In genomic region chr15:39211108-39211979, GRCh38 we compare ENCODE assay signal across 19 cellular contexts.
"Had no signal": no experiment of that assay in that cellular context is flagged by ENCODE, and none has a peak within 500 bp of the region (broad histone marks: within the 10 kb centered on the region; RNA-seq: fewer than 3 reads in every experiment).

No MANE protein-coding gene starts in this region.

- H3K4me1 Mint-ChIP-seq: activated CD4-positive, alpha-beta T cell treated with anti-CD3 and anti-CD28 coated beads, Interleukin-2, amount 10 ng/mL, durations not matched to agents 24 days and 14 days; activated T-helper 17 cell treated with anti-CD3 and anti-CD28 coated beads, Interleukin-2, amount 50 U/mL, for 72 hours; central memory CD8-positive, alpha-beta T cell; natural killer cell had no signal

- H3K27ac Mint-ChIP-seq: activated CD4-positive, alpha-beta T cell treated with anti-CD3 and anti-CD28 coated beads, Interleukin-2, amount 10 ng/mL, durations not matched to agents 24 days and 14 days; activated CD8-positive, alpha-beta T cell treated with anti-CD3 and anti-CD28 coated beads for 36 hours; activated T-helper 17 cell treated with anti-CD3 and anti-CD28 coated beads, Interleukin-2, amount 50 U/mL, for 72 hours; endodermal cell; natural killer cell had no signal

- H3K9me3 Mint-ChIP-seq: central memory CD8-positive, alpha-beta T cell had no signal

- H3K4me1 ChIP-seq: colonic mucosa, parathyroid adenoma had no signal

- H3K4me3 ChIP-seq: colonic mucosa, lung had no signal

- H3K27ac ChIP-seq: brain microvascular endothelial cell, colonic mucosa, parathyroid adenoma had no signal

- H3K36me3 ChIP-seq: brain microvascular endothelial cell, colonic mucosa had no signal

- H3K9ac ChIP-seq: parathyroid adenoma had no signal

- DNase-seq: activated CD4-positive, alpha-beta T cell treated with anti-CD3 and anti-CD28 coated beads, Interleukin-2, amount 10 ng/mL, durations not matched to agents 24 days and 14 days; activated CD8-positive, alpha-beta T cell treated with anti-CD3 and anti-CD28 coated beads for 36 hours; activated naive CD4-positive, alpha-beta T cell treated with Interleukin-2 at 50 U/mL for 16 hours; activated T-cell treated with anti-CD3 and anti-CD28 coated beads, Interleukin-2, amount 50 U/mL, for 1 hour; brain microvascular endothelial cell; colonic mucosa; endodermal cell; erythroblast; foreskin melanocyte; glutamatergic neuron; hypothalamus; islet precursor cell; natural killer cell; stimulated activated CD8-positive, alpha-beta memory T cell treated with anti-CD3 and anti-CD28 coated beads, Interleukin-4, amount 100 ng/mL, for 48 hours; stimulated activated naive CD4-positive, alpha-beta T cell had no signal

- H2AFZ ChIP-seq: parathyroid adenoma had no signal

- H3K27me3 Mint-ChIP-seq: activated CD4-positive, alpha-beta T cell treated with anti-CD3 and anti-CD28 coated beads, Interleukin-2, amount 10 ng/mL, durations not matched to agents 24 days and 14 days had no signal

- H3K4me3 Mint-ChIP-seq: activated CD4-positive, alpha-beta T cell treated with anti-CD3 and anti-CD28 coated beads, Interleukin-2, amount 10 ng/mL, durations not matched to agents 24 days and 14 days; activated CD8-positive, alpha-beta T cell treated with anti-CD3 and anti-CD28 coated beads for 36 hours; activated T-helper 17 cell treated with anti-CD3 and anti-CD28 coated beads, Interleukin-2, amount 50 U/mL, for 72 hours; central memory CD8-positive, alpha-beta T cell; endodermal cell; natural killer cell had no signal

- H3K79me2 ChIP-seq: parathyroid adenoma had no signal

- H3K27me3 ChIP-seq: brain microvascular endothelial cell, colonic mucosa had no signal

- H3K9me3 ChIP-seq: colonic mucosa had no signal

- ATAC-seq: activated CD8-positive, alpha-beta T cell treated with anti-CD3 and anti-CD28 coated beads for 36 hours; activated T-helper 17 cell treated with anti-CD3 and anti-CD28 coated beads, Interleukin-2, amount 50 U/mL, for 72 hours; natural killer cell had no signal
